In the genomic region with DNA sequence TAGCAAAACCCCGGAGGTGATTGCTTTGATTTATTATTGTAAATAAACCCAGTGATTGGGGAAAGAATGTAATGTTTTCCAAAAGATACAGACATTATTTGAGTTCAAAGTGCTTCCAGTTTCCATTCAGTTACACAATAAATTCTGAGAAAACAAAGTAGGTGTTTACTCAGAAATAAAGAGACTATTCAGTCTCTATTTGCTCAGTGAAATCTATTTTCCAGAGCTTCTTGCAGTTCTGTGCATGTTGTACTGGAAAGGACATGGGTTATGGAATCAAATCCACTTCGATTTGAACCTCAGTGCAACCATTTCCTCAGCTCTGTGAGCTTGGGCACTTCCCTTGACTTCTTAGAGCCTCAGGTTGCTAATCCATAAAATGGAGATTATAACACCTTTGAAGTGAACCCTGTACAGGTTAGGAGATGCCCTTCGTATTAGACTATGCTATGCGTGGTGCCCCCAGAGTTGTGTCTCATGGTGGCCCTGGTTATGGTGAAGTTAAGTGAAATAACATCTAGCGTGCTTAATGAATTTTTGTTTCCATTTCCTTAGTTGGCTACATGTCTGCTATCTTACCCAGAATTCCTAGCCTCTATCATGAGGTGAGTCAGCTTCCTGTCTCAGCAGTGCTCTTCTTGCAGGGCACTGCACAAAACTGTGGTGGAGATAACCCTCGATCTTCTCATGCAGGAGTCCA, we compare ENCODE assay signal across 8 cellular contexts.
DNase-seq lines count a peak whose midpoint lies in the region; ATAC-seq and TF ChIP-seq lines count a peak whose summit lies in the region.

No MANE protein-coding gene starts in this region.

- no peak overlapping the region for H3K9ac ChIP-seq in SK-N-SH

- no peaks in the 10 kb centered on the region for H3K9me2 ChIP-seq in SK-N-SH

- H3K79me2 ChIP-seq in SK-N-SH (ENCODE audit: insufficient read depth) = no peaks in the 10 kb centered on the region

- no peak for ATAC-seq in SK-N-SH treated with all-trans-retinoic acid at 6 μM for 48 hours
- ATAC-seq in HG03565 (IDR thresholded peaks at IDR 0.05; ENCODE audit: unreplicated experiment) = peak; percentile 34

- H3K27ac ChIP-seq in SK-N-SH (ENCODE audit: low read depth in 2 of 2, low read length in 1 of 2) (no peak overlapping the region), mesodermal cell (ENCODE audit: low read depth, low read length, severe bottlenecking) (peak overlapping the region; percentile 60), breast epithelium (no peak overlapping the region)

- peak overlapping the region; percentile 56; the same call in 1 of the 2 replicates for H2AFZ ChIP-seq in SK-N-SH (ENCODE audit: low read depth)

- H3K9me3 ChIP-seq in SK-N-SH = no peaks in the 10 kb centered on the region
- no peaks in the 10 kb centered on the region for H3K9me3 ChIP-seq in mesodermal cell (ENCODE audit: control insufficient read depth, low read length)
- H3K9me3 ChIP-seq in breast epithelium = peaks cover 0 to 2% of the 10 kb centered on the region in 2 donors

- CTCF ChIA-PET in SK-N-SH (lab: Yijun Ruan, JAX) = no interaction called here

- H3K4me1 ChIP-seq in SK-N-SH (ENCODE audit: control insufficient read depth in 1 of 2, insufficient read depth in 2 of 2, low read depth in 1 of 2, low read length in 1 of 2) (peaks cover 0 to 13% of the 10 kb centered on the region in 2 experiments; a peak in 1 of 4 replicates), mesodermal cell (ENCODE audit: control insufficient read depth, insufficient read depth, low read length, poor library complexity, severe bottlenecking) (peaks cover 20% of the 10 kb centered on the region), breast epithelium (no peaks in the 10 kb centered on the region)

- intact Hi-C loops in breast epithelium (cut with DNase I; ENCODE audit: low total_unique reads) = no loop called here

- TF ChIP-seq RAD21 in SK-N-SH (IDR thresholded peaks at IDR 0.05; ENCODE audit: low read length) = no peak

- no peak for TF ChIP-seq EP300 in SK-N-SH (IDR thresholded peaks at IDR 0.05; ENCODE audit: borderline replicate concordance in 1 of 2, low read depth in 1 of 2, low read length in 1 of 2)

- no peak for DNase-seq in SK-N-SH
- DNase-seq in activated T-cell treated with anti-CD3 and anti-CD28 coated beads, Interleukin-2, amount 50 U/mL, for 1 hour = peak; percentile 57
- no peak for DNase-seq in breast epithelium (ENCODE audit: low spot score in 2 of 2)
- DNase-seq in NCI-H524 treated with DMSO at 0.1 percent for 48 hours (lab: John Stamatoyannopoulos, UW) = no peak
- no peak for DNase-seq in ureter (ENCODE audit: low spot score)

- no peak overlapping the region for H3K4me2 ChIP-seq in SK-N-SH

- WGBS in SK-N-SH (ENCODE audit: low lambda C conversion rate) = 67% methylated on average over 6 of the region's 6 CpGs
- WGBS in mesodermal cell (ENCODE audit: insufficient coverage in 2 of 2), 2 experiments = 96 to 100% methylated on average over 2 to 3 of the region's 6 CpGs

- H3K27me3 ChIP-seq in SK-N-SH (ENCODE audit: insufficient read depth) (no peaks in the 10 kb centered on the region), breast epithelium (no peaks in the 10 kb centered on the region)

- no peaks in the 10 kb centered on the region for H3K36me3 ChIP-seq in SK-N-SH (replicated peaks in 1 of 2; ENCODE audit: control insufficient read depth in 1 of 2, insufficient read depth in 2 of 2, low read length in 1 of 2)
- H3K36me3 ChIP-seq in mesodermal cell (ENCODE audit: control insufficient read depth, insufficient read depth, low read length) = peaks cover 64% of the 10 kb centered on the region
- H3K36me3 ChIP-seq in breast epithelium = no peaks in the 10 kb centered on the region

- H4K20me1 ChIP-seq in SK-N-SH (ENCODE audit: insufficient read depth) = no peaks in the 10 kb centered on the region

- H3K4me3 ChIP-seq in SK-N-SH (ENCODE audit: low read depth in 2 of 2, low read length in 1 of 2) (no peak overlapping the region), mesodermal cell (ENCODE audit: extremely low read depth, insufficient read depth, low read length, poor library complexity, severe bottlenecking) (no peak overlapping the region), breast epithelium (no peak overlapping the region)

- POLR2A ChIA-PET in SK-N-SH (lab: Yijun Ruan, JAX) = no interaction called here

- TF ChIP-seq CTCF in SK-N-SH (IDR thresholded peaks at IDR 0.05) = no peak
- TF ChIP-seq CTCF in breast epithelium (IDR thresholded peaks at IDR 0.05) = no peak

- H3F3A ChIP-seq in SK-N-SH (replicated peaks; ENCODE audit: insufficient read depth) = no peaks in the 10 kb centered on the region

- TF ChIP-seq POLR2A in breast epithelium (IDR thresholded peaks at IDR 0.05) = no peak

TF ChIP-seq in SK-N-SH, 30 proteins besides CTCF, POLR2A, EP300 and RAD21:
- peak; percentile 28 for TF ChIP-seq JUND (IDR thresholded peaks at IDR 0.05)
- no peak for TF ChIP-seq MXI1 (IDR thresholded peaks at IDR 0.05; ENCODE audit: low read depth, low read length)
- peak; percentile 35; the same call in 1 of the 2 replicates for TF ChIP-seq FOSL2 (IDR thresholded peaks at IDR 0.05; ENCODE audit: borderline replicate concordance, low read depth)

TF ChIP-seq in SK-N-SH treated with all-trans-retinoic acid at 6 μM for 48 hours, 23 proteins besides CTCF, POLR2A, EP300 and RAD21 (continues in another document):
- no peak for TF ChIP-seq ZNF8 (CRISPR knock-in tag; IDR thresholded peaks at IDR 0.05)
- TF ChIP-seq, protein P1, sequence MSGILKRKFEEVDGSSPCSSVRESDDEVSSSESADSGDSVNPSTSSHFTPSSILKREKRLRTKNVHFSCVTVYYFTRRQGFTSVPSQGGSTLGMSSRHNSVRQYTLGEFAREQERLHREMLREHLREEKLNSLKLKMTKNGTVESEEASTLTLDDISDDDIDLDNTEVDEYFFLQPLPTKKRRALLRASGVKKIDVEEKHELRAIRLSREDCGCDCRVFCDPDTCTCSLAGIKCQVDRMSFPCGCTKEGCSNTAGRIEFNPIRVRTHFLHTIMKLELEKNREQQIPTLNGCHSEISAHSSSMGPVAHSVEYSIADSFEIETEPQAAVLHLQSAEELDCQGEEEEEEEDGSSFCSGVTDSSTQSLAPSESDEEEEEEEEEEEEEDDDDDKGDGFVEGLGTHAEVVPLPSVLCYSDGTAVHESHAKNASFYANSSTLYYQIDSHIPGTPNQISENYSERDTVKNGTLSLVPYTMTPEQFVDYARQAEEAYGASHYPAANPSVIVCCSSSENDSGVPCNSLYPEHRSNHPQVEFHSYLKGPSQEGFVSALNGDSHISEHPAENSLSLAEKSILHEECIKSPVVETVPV (CRISPR knock-in tag; IDR thresholded peaks at IDR 0.05) = no peak
- TF ChIP-seq ZFP30 (CRISPR knock-in tag; IDR thresholded peaks at IDR 0.05) = no peak
- no peak for TF ChIP-seq OSR1 (CRISPR knock-in tag; IDR thresholded peaks at IDR 0.05)
- no peak for TF ChIP-seq ESRRG (CRISPR knock-in tag; IDR thresholded peaks at IDR 0.05)
- TF ChIP-seq TOX (CRISPR knock-in tag; IDR thresholded peaks at IDR 0.05; ENCODE audit: borderline replicate concordance) = no peak
- TF ChIP-seq ISL1 (CRISPR knock-in tag; IDR thresholded peaks at IDR 0.05) = no peak
- no peak for TF ChIP-seq RARB (CRISPR knock-in tag; IDR thresholded peaks at IDR 0.05)
- no peak for TF ChIP-seq ZNF70 (CRISPR knock-in tag; IDR thresholded peaks at IDR 0.05)
- TF ChIP-seq, protein P2, sequence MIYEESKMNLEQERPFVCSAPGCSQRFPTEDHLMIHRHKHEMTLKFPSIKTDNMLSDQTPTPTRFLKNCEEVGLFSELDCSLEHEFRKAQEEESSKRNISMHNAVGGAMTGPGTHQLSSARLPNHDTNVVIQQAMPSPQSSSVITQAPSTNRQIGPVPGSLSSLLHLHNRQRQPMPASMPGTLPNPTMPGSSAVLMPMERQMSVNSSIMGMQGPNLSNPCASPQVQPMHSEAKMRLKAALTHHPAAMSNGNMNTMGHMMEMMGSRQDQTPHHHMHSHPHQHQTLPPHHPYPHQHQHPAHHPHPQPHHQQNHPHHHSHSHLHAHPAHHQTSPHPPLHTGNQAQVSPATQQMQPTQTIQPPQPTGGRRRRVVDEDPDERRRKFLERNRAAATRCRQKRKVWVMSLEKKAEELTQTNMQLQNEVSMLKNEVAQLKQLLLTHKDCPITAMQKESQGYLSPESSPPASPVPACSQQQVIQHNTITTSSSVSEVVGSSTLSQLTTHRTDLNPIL (CRISPR knock-in tag; IDR thresholded peaks at IDR 0.05; ENCODE audit: low read depth) = no peak
- no peak for TF ChIP-seq ZNF565 (CRISPR knock-in tag; conservative IDR thresholded peaks at IDR 0.05; ENCODE audit: low read depth)
- no peak for TF ChIP-seq PPARA (CRISPR knock-in tag; IDR thresholded peaks at IDR 0.05; ENCODE audit: borderline replicate concordance)
- TF ChIP-seq ZFP3 (CRISPR knock-in tag; IDR thresholded peaks at IDR 0.05) = no peak
- TF ChIP-seq, protein P3, sequence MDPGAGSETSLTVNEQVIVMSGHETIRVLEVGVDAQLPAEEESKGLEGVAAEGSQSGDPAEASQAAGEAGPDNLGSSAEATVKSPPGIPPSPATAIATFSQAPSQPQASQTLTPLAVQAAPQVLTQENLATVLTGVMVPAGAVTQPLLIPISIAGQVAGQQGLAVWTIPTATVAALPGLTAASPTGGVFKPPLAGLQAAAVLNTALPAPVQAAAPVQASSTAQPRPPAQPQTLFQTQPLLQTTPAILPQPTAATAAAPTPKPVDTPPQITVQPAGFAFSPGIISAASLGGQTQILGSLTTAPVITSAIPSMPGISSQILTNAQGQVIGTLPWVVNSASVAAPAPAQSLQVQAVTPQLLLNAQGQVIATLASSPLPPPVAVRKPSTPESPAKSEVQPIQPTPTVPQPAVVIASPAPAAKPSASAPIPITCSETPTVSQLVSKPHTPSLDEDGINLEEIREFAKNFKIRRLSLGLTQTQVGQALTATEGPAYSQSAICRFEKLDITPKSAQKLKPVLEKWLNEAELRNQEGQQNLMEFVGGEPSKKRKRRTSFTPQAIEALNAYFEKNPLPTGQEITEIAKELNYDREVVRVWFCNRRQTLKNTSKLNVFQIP (CRISPR knock-in tag; IDR thresholded peaks at IDR 0.05; ENCODE audit: borderline replicate concordance, low read depth) = no peak
- TF ChIP-seq CSDC2 (CRISPR knock-in tag; IDR thresholded peaks at IDR 0.05) = no peak
- no peak for TF ChIP-seq ARNTL (CRISPR knock-in tag; IDR thresholded peaks at IDR 0.05; ENCODE audit: borderline replicate concordance, low read depth)
- TF ChIP-seq GLIS3 (CRISPR knock-in tag; IDR thresholded peaks at IDR 0.05) = no peak
